2 cellular contexts compared by ENCODE assay signal in the genomic region with DNA sequence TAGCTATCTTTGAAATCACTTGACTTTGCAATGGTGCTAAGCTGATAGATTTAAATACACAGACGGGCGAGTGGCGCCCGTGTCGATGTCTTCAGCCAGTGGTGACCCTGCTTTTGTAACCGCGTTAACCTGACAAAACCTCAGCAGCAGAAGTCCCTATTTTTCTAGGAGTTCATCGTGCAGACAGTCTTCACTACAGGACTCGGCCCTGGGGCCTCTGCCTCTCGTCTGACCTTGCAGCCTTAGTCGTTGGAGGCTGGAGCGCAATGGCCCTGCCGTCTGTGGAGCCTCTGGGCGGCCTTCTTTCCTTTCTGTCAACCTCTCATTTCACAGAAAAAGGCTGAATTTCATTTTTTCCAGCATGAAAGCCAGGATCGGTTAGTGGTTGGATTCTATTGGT.
TF ChIP-seq lines count a peak whose summit lies in the region.

No MANE protein-coding gene starts in this region.

TF ChIP-seq in WTC11, 78 proteins besides CTCF, POLR2A, EP300 and RAD21 (continues in another document):
- TF ChIP-seq, protein P1, sequence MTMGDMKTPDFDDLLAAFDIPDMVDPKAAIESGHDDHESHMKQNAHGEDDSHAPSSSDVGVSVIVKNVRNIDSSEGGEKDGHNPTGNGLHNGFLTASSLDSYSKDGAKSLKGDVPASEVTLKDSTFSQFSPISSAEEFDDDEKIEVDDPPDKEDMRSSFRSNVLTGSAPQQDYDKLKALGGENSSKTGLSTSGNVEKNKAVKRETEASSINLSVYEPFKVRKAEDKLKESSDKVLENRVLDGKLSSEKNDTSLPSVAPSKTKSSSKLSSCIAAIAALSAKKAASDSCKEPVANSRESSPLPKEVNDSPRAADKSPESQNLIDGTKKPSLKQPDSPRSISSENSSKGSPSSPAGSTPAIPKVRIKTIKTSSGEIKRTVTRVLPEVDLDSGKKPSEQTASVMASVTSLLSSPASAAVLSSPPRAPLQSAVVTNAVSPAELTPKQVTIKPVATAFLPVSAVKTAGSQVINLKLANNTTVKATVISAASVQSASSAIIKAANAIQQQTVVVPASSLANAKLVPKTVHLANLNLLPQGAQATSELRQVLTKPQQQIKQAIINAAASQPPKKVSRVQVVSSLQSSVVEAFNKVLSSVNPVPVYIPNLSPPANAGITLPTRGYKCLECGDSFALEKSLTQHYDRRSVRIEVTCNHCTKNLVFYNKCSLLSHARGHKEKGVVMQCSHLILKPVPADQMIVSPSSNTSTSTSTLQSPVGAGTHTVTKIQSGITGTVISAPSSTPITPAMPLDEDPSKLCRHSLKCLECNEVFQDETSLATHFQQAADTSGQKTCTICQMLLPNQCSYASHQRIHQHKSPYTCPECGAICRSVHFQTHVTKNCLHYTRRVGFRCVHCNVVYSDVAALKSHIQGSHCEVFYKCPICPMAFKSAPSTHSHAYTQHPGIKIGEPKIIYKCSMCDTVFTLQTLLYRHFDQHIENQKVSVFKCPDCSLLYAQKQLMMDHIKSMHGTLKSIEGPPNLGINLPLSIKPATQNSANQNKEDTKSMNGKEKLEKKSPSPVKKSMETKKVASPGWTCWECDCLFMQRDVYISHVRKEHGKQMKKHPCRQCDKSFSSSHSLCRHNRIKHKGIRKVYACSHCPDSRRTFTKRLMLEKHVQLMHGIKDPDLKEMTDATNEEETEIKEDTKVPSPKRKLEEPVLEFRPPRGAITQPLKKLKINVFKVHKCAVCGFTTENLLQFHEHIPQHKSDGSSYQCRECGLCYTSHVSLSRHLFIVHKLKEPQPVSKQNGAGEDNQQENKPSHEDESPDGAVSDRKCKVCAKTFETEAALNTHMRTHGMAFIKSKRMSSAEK (CRISPR knock-in tag; IDR thresholded peaks at IDR 0.05; ENCODE audit: borderline replicate concordance) = no peak
- TF ChIP-seq ZNF138 (CRISPR knock-in tag; conservative IDR thresholded peaks at IDR 0.05) = no peak
- TF ChIP-seq GABPB1 (CRISPR knock-in tag; IDR thresholded peaks at IDR 0.05) = no peak
- TF ChIP-seq, protein P2, sequence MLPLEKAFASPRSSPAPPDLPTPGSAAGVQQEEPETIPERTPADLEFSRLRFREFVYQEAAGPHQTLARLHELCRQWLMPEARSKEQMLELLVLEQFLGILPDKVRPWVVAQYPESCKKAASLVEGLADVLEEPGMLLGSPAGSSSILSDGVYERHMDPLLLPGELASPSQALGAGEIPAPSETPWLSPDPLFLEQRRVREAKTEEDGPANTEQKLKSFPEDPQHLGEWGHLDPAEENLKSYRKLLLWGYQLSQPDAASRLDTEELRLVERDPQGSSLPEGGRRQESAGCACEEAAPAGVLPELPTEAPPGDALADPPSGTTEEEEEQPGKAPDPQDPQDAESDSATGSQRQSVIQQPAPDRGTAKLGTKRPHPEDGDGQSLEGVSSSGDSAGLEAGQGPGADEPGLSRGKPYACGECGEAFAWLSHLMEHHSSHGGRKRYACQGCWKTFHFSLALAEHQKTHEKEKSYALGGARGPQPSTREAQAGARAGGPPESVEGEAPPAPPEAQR (CRISPR knock-in tag; IDR thresholded peaks at IDR 0.05) = no peak
- no peak for TF ChIP-seq IRF2 (CRISPR knock-in tag; IDR thresholded peaks at IDR 0.05; ENCODE audit: borderline replicate concordance, low read depth)
- no peak for TF ChIP-seq PRDM15 (CRISPR knock-in tag; IDR thresholded peaks at IDR 0.05)
- no peak for TF ChIP-seq EMX1 (CRISPR knock-in tag; IDR thresholded peaks at IDR 0.05)
- TF ChIP-seq TCF7 (CRISPR knock-in tag; IDR thresholded peaks at IDR 0.05; ENCODE audit: low read depth) = no peak
- no peak for TF ChIP-seq MAX (CRISPR knock-in tag; IDR thresholded peaks at IDR 0.05)
- TF ChIP-seq RORB (CRISPR knock-in tag; IDR thresholded peaks at IDR 0.05) = no peak
- no peak for TF ChIP-seq ZNF512 (CRISPR knock-in tag; IDR thresholded peaks at IDR 0.05; ENCODE audit: borderline replicate concordance)
- TF ChIP-seq ZNF219 (CRISPR knock-in tag; IDR thresholded peaks at IDR 0.05; ENCODE audit: borderline replicate concordance) = no peak
- TF ChIP-seq ATF3 (CRISPR knock-in tag; conservative IDR thresholded peaks at IDR 0.05) = no peak

TF ChIP-seq in HepG2, 621 proteins besides CTCF, POLR2A, EP300 and RAD21 (continued from another document):
- TF ChIP-seq AKNA (CRISPR knock-in tag; IDR thresholded peaks at IDR 0.05; ENCODE audit: borderline replicate concordance) (no peak), ZNF609 (CRISPR knock-in tag; IDR thresholded peaks at IDR 0.05; ENCODE audit: borderline replicate concordance) (no peak), CENPX (CRISPR knock-in tag; IDR thresholded peaks at IDR 0.05) (no peak), SP2 (CRISPR knock-in tag; IDR thresholded peaks at IDR 0.05) (no peak), SRSF1 (optimal IDR thresholded peaks at IDR 0.05; ENCODE audit: low read depth, low read length) (no peak), TRIM24 (CRISPR knock-in tag; IDR thresholded peaks at IDR 0.05) (no peak), ZNF619 (CRISPR knock-in tag; IDR thresholded peaks at IDR 0.05) (no peak), FOXP1 (IDR thresholded peaks at IDR 0.05) (no peak), FOXP1 (CRISPR knock-in tag; IDR thresholded peaks at IDR 0.05) (no peak), RBM22 (optimal IDR thresholded peaks at IDR 0.05; ENCODE audit: low read length) (peak; percentile 45), ZSCAN21 (CRISPR knock-in tag; IDR thresholded peaks at IDR 0.05; ENCODE audit: borderline replicate concordance) (no peak), POLR2G (IDR thresholded peaks at IDR 0.05; ENCODE audit: low read depth, low read length) (peak; percentile 51), ZBTB38 (CRISPR knock-in tag; IDR thresholded peaks at IDR 0.05) (0 out of 2 replicates have a peak, but pooled peaks have one; percentile 36), YEATS2 (CRISPR knock-in tag; IDR thresholded peaks at IDR 0.05; ENCODE audit: borderline replicate concordance) (no peak)
- TF ChIP-seq, protein P3, sequence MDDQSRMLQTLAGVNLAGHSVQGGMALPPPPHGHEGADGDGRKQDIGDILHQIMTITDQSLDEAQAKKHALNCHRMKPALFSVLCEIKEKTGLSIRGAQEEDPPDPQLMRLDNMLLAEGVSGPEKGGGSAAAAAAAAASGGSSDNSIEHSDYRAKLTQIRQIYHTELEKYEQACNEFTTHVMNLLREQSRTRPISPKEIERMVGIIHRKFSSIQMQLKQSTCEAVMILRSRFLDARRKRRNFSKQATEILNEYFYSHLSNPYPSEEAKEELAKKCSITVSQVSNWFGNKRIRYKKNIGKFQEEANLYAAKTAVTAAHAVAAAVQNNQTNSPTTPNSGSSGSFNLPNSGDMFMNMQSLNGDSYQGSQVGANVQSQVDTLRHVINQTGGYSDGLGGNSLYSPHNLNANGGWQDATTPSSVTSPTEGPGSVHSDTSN (CRISPR knock-in tag; IDR thresholded peaks at IDR 0.05; ENCODE audit: borderline replicate concordance) = no peak
